9 cellular contexts compared by ENCODE assay signal in genomic region chr1:212162635-212163034, GRCh38.
DNase-seq lines count a peak whose midpoint lies in the region; ATAC-seq and TF ChIP-seq lines count a peak whose summit lies in the region.
"Had no signal": no experiment of that assay in that cellular context is flagged by ENCODE, and none has a peak within 500 bp of the region (broad histone marks: within the 10 kb centered on the region; RNA-seq: fewer than 3 reads in every experiment).

No MANE protein-coding gene starts in this region.

- H3K9me3 ChIP-seq in psoas muscle, result no peaks in the 10 kb centered on the region

- BruUV-seq in Calu3 (replicated peaks; lab: Mats Ljungman, UMichigan), result no TSS peak

- H3K27ac ChIP-seq in psoas muscle, result peak overlapping the region; percentile 80
- H3K27ac ChIP-seq: epithelial cell of prostate had no signal

- in situ Hi-C loops in KBM-7 (cut with MboI; ENCODE audit: low pct_unique_long_range_greater_than_20kb, low sequenced_read_pairs) (no loop called here), astrocyte of the spinal cord (cut with HindIII; ENCODE audit: low sequenced_read_pairs) (no loop called here)

- no peaks in the 10 kb centered on the region for H3K27me3 Mint-ChIP-seq in Calu3 (ENCODE audit: unreplicated experiment)

- ATAC-seq in GM19438 (IDR thresholded peaks at IDR 0.05; ENCODE audit: low read depth, unreplicated experiment), result peak; percentile 77
- ATAC-seq in psoas muscle, result peak; percentile 57 to 81 (median 74)
- ATAC-seq in GM18520 (IDR thresholded peaks at IDR 0.05; ENCODE audit: unreplicated experiment), result no peak

- no peaks in the 10 kb centered on the region for H3K36me3 Mint-ChIP-seq in Calu3 (ENCODE audit: insufficient read depth, unreplicated experiment)

- H3K9me3 Mint-ChIP-seq in Calu3 (ENCODE audit: low read depth, unreplicated experiment), result no peaks in the 10 kb centered on the region

- CTCF ChIA-PET in Calu3 (lab: Charles Lee), result interaction anchor here (0.7 to 0.9 kb wide), 2 partner anchors 11 to 131 kb away, joined by 3 to 4 read pairs; no protein-coding TSS in a partner anchor

- 25 to 47% (median 26%) methylated on average over 5 of the region's 5 CpGs for whole genome bisulfite sequencing in psoas muscle, 3 donors

- H3K4me1 ChIP-seq in psoas muscle, result peaks cover 33% of the 10 kb centered on the region

- peak; percentile 25 for DNase-seq in Calu3
- DNase-seq in KBM-7, result peak; percentile 60
- peak; percentile 71 for DNase-seq in astrocyte of the spinal cord (ENCODE audit: low read depth, low spot score)
- peak in 1 of 2 donors; percentile 33 for DNase-seq in psoas muscle
- no peak for DNase-seq in cortex of kidney (lab: John Stamatoyannopoulos, UW)
- no peak for DNase-seq in C1 segment of cervical spinal cord (lab: John Stamatoyannopoulos, UW)

- H3K27me3 ChIP-seq in psoas muscle (ENCODE audit: insufficient read depth in 3 of 3, low read length in 2 of 3), result no peaks in the 10 kb centered on the region

- H3K4me1 Mint-ChIP-seq in Calu3 (ENCODE audit: low read depth, unreplicated experiment), result peaks cover 8% of the 10 kb centered on the region

- no peak overlapping the region for H3K4me3 Mint-ChIP-seq in Calu3 (ENCODE audit: low read depth, unreplicated experiment)

- intact Hi-C loops in Calu3 (cut with micrococcal nuclease; ENCODE audit: unreplicated experiment), result no loop called here
- intact Hi-C loops in psoas muscle (cut with DNase I), result no loop called here

- TF ChIP-seq CTCF in Calu3 (IDR thresholded peaks at IDR 0.05; ENCODE audit: unreplicated experiment) (no peak), astrocyte of the spinal cord (IDR thresholded peaks at IDR 0.05; ENCODE audit: low read depth, low read length) (no peak), psoas muscle (IDR thresholded peaks at IDR 0.05) (no peak)

- H3K27ac Mint-ChIP-seq in Calu3 (ENCODE audit: unreplicated experiment), result no peak overlapping the region

- no peaks in the 10 kb centered on the region for H3K36me3 ChIP-seq in psoas muscle (ENCODE audit: insufficient read depth in 1 of 2, low read depth in 1 of 2)

- H3K4me3 ChIP-seq in astrocyte of the spinal cord (ENCODE audit: low read depth, low read length), result no peak overlapping the region
- H3K4me3 ChIP-seq in psoas muscle, result peak overlapping the region; percentile 15

Comparison
In these comparisons a context has a peak if more than half of its experiments do, and no peak if none do; other contexts are left out.
1. DNase-seq: peak in Calu3 (single experiment), KBM-7 (single experiment) and astrocyte of the spinal cord (single experiment); none in cortex of kidney (single experiment) and C1 segment of cervical spinal cord (0 of 14).